In genomic region chr6:88134575-88134974, GRCh38 we compare ENCODE assay signal across 25 cellular contexts. TPM values are rescaled to one million over a fixed set of nuclear protein-coding genes. Genes with fewer than 3 reads are reported as not detected.
"Had no signal": no experiment of that assay in that cellular context is flagged by ENCODE, and none has a peak within 500 bp of the region (broad histone marks: within the 10 kb centered on the region; RNA-seq: fewer than 3 reads in every experiment).

No MANE protein-coding gene starts in this region.

- H3K36me3 ChIP-seq: breast epithelium, Peyer's patch, SJCRH30 had no signal

- DNase-seq: activated CD4-positive, alpha-beta T cell treated with anti-CD3 and anti-CD28 coated beads for 1 hour; activated CD4-positive, alpha-beta T cell treated with anti-CD3 and anti-CD28 coated beads, Interleukin-2, amount 10 ng/mL, durations not matched to agents 24 days and 14 days; activated CD4-positive, alpha-beta T cell treated with anti-CD3 and anti-CD28 coated beads, Interleukin-2, amount 50 U/mL, for 48 hours; activated CD8-positive, alpha-beta memory T cell treated with anti-CD3 and anti-CD28 coated beads, Interleukin-2, amount 10 ng/mL, durations not matched to agents 7 days and 5 days; activated effector memory CD4-positive, alpha-beta T cell treated with Interleukin-2 at 50 U/mL for 16 hours; activated naive CD4-positive, alpha-beta T cell; activated T-cell treated with anti-CD3 and anti-CD28 coated beads, Interleukin-2, amount 50 U/mL, for 24 hours; aorta; caudate nucleus; MM.1S; NCI-H1105; NCI-H1436; NCI-H1694 treated with DMSO at 0.1 percent for 48 hours; NCI-H2029 treated with DMSO at 0.1 percent for 48 hours; NCI-H510A treated with DMSO at 0.1 percent for 48 hours; NCI-H69; NK-92 treated with Interleukin-12 subunit alpha and Interleukin-12 subunit beta, amount 100 ng/mL, for 24 hours; Peyer's patch; Right ventricle myocardium superior; SJCRH30; SK-N-SH had no signal

- H3K27ac ChIP-seq: breast epithelium, RWPE1, SJCRH30 had no signal

- ATAC-seq: activated CD8-positive, alpha-beta memory T cell treated with anti-CD3 and anti-CD28 coated beads, Interleukin-2, amount 10 ng/mL, durations not matched to agents 7 days and 5 days had no signal

- H3K9me3 ChIP-seq: breast epithelium, Peyer's patch, SJCRH30, SK-N-SH had no signal

- H3K4me2 ChIP-seq: SK-N-SH had no signal

- H3K4me3 ChIP-seq: breast epithelium, Peyer's patch, SJCRH30 had no signal

- H3K27me3 ChIP-seq: breast epithelium, Peyer's patch, SJCRH30 had no signal

- H3K4me1 ChIP-seq: breast epithelium, Peyer's patch, SJCRH30 had no signal

- H3K9ac ChIP-seq: SK-N-SH had no signal

RNA-seq across cellular contexts. Expression of gene CNR1, which starts 31.6 kb away (rescaled TPM):
- total RNA-seq: activated CD4-positive, alpha-beta T cell treated with anti-CD3 and anti-CD28 coated beads, Interleukin-2, amount 10 ng/mL, durations not matched to agents 24 days and 14 days; activated CD8-positive, alpha-beta memory T cell treated with anti-CD3 and anti-CD28 coated beads, Interleukin-2, amount 10 ng/mL, durations not matched to agents 7 days and 5 days; activated T-helper 1 cell treated with anti-CD3 and anti-CD28 coated beads, Interleukin-12 subunit alpha, Interleukin-12 subunit beta, Interleukin-2, Interleukin-4 antibody, amounts not matched to agents 30 ng/mL and 10 ng/mL and 1 ng/mL, durations not matched to agents 14 hours and 24 hours and 36 hours; T-helper 1 cell treated with Interleukin-12 subunit alpha and Interleukin-12 subunit beta and Interleukin-4 antibody, amounts not matched to agents 30 ng/mL and 1 ng/mL, for 36 hours had no signal
